Comparison of ENCODE assay signal across 20 cellular contexts in the genomic region with DNA sequence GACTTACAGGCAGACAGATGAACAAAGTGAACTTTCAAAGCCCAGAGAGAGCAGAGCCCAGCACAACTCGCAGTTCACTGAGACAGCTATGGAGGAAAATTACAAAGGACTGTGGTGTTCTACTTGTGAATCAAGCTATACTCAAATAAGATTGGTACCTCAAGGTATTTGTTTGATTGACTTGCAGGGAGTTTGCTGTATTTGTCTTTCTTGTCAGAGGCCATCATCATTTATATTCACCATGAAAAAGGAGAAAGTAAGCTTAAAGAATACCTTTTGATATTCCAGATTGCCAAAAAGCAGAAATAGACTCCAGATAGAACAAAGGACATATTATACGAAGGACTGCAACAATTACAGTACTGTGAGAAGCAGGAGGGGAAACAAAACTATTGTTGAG.
DNase-seq lines count a peak whose midpoint lies in the region; TF ChIP-seq lines count a peak whose summit lies in the region.
"Had no signal": no experiment of that assay in that cellular context is flagged by ENCODE, and none has a peak within 500 bp of the region (broad histone marks: within the 10 kb centered on the region; RNA-seq: fewer than 3 reads in every experiment).

No MANE protein-coding gene starts in this region.

- H3K27ac ChIP-seq in H9 (ENCODE audit: insufficient read length, low read depth, low read length), result no peak overlapping the region
- no peak overlapping the region for H3K27ac ChIP-seq in neuronal stem cell (replicated peaks; ENCODE audit: low read length)
- H3K27ac ChIP-seq: A549 had no signal

- H3K36me3 ChIP-seq in neuronal stem cell (replicated peaks in 1 of 2; ENCODE audit: control insufficient read depth in 2 of 2, insufficient read depth in 2 of 2, low read length in 2 of 2), result no peaks in the 10 kb centered on the region

- H2BK120ac ChIP-seq in H9 (ENCODE audit: low read depth, low read length, poor library complexity, severe bottlenecking) (no peak overlapping the region), neuronal stem cell (ENCODE audit: low read depth, low read length) (no peak overlapping the region)

- H3K9me3 Mint-ChIP-seq in H9, result peaks cover 5% of the 10 kb centered on the region in 2 experiments; a peak in 3 of 5 replicates

- H3K9me3 ChIP-seq in H9 (ENCODE audit: control insufficient read depth, low read depth, low read length) (no peaks in the 10 kb centered on the region), neuronal stem cell (replicated peaks in 1 of 2; ENCODE audit: control insufficient read depth in 2 of 2, insufficient read depth in 1 of 2, low read depth in 1 of 2, low read length in 2 of 2) (no peaks in the 10 kb centered on the region)
- H3K9me3 ChIP-seq: A549 had no signal

- H3K23ac ChIP-seq in H9 (ENCODE audit: insufficient read length, low read depth, low read length) (no peak overlapping the region), neuronal stem cell (ENCODE audit: low read depth, low read length, poor library complexity) (no peak overlapping the region)

- no peak overlapping the region for H3K18ac ChIP-seq in H9 (ENCODE audit: insufficient read length, low read depth, low read length)
- H3K18ac ChIP-seq in neuronal stem cell (ENCODE audit: low read length), result no peak overlapping the region

- H2BK15ac ChIP-seq in H9 (ENCODE audit: low read depth, low read length), result no peak overlapping the region
- H2BK15ac ChIP-seq in neuronal stem cell (ENCODE audit: low read length), result no peak overlapping the region

- no peak overlapping the region for H2BK12ac ChIP-seq in H9 (ENCODE audit: insufficient read length, low read depth, low read length)
- H2BK12ac ChIP-seq in neuronal stem cell (ENCODE audit: low read length), result no peak overlapping the region

- no peaks in the 10 kb centered on the region for H4K20me1 ChIP-seq in H9 (ENCODE audit: control insufficient read depth, insufficient read depth, insufficient read length)

- no peak overlapping the region for H3K27ac Mint-ChIP-seq in H9
- H3K27ac Mint-ChIP-seq: CD4-positive, alpha-beta memory T cell had no signal

- no peaks in the 10 kb centered on the region for H3K27me3 Mint-ChIP-seq in H9 (ENCODE audit: low read depth)
- H3K27me3 Mint-ChIP-seq: CD4-positive, alpha-beta memory T cell had no signal

- H3K14ac ChIP-seq in H9 (ENCODE audit: insufficient read depth, low read length), result no peak overlapping the region
- no peak overlapping the region for H3K14ac ChIP-seq in neuronal stem cell (ENCODE audit: low read length)

- H2AK5ac ChIP-seq in H9 (ENCODE audit: insufficient read length, low read length) (no peak overlapping the region), neuronal stem cell (ENCODE audit: low read depth, low read length) (no peak overlapping the region)

- H3K4me3 ChIP-seq in neuronal stem cell (ENCODE audit: low read length in 2 of 2), result no peak overlapping the region
- H3K4me3 ChIP-seq: A549, GM12878 had no signal

- H3K23me2 ChIP-seq in H9 (ENCODE audit: insufficient read length, low read depth, low read length, poor library complexity, severe bottlenecking), result no peaks in the 10 kb centered on the region

- no peak overlapping the region for H4K5ac ChIP-seq in H9 (ENCODE audit: insufficient read length, low read depth, low read length)

- H2AFZ ChIP-seq in H9 (ENCODE audit: low read length), result peak overlapping the region; percentile 36
- peak overlapping the region; percentile 12 for H2AFZ ChIP-seq in neuronal stem cell (ENCODE audit: low read length)

- peaks cover 14 to 18% of the 10 kb centered on the region in 2 experiments for H3K4me1 Mint-ChIP-seq in H9
- H3K4me1 Mint-ChIP-seq: CD4-positive, alpha-beta memory T cell had no signal

- H4K8ac ChIP-seq in H9 (replicated peaks; ENCODE audit: insufficient read length, low read depth, low read length) (no peak overlapping the region), neuronal stem cell (ENCODE audit: low read depth, low read length) (no peak overlapping the region)

- no peak overlapping the region for H4K91ac ChIP-seq in H9 (ENCODE audit: insufficient read length, low read depth, low read length)
- no peak overlapping the region for H4K91ac ChIP-seq in neuronal stem cell (ENCODE audit: low read depth, low read length, poor library complexity)

- DNase-seq in H9 (no peak), midbrain (lab: John Stamatoyannopoulos, UW) (peak; percentile 16), neuronal stem cell (ENCODE audit: low spot score) (no peak), superior temporal gyrus (ENCODE audit: extremely low spot score) (peak; percentile 16), RKO (ENCODE audit: low spot score) (no peak), iPS-NIHi7 (ENCODE audit: extremely low spot score) (no peak), DMS53 (lab: John Stamatoyannopoulos, UW) (no peak)
- DNase-seq: 8988T; ACHN; AML-193; Calu3; CD4-positive, alpha-beta memory T cell; COR-L47; DMS79; EL; GDM1; GOT3; HCEC 1CT had no signal

- H3K79me1 ChIP-seq in H9 (ENCODE audit: insufficient read depth, low read depth, low read length, poor library complexity, severe bottlenecking) (no peaks in the 10 kb centered on the region), neuronal stem cell (ENCODE audit: low read depth, low read length) (no peaks in the 10 kb centered on the region)

- H3K4me3 Mint-ChIP-seq in H9, result no peak overlapping the region
- H3K4me3 Mint-ChIP-seq: CD4-positive, alpha-beta memory T cell had no signal

- H3K4ac ChIP-seq in H9 (ENCODE audit: low read depth, low read length), result no peak overlapping the region
- H3K4ac ChIP-seq in neuronal stem cell (ENCODE audit: low read length), result no peak overlapping the region

- no peak for TF ChIP-seq CTCF in H9 (conservative IDR thresholded peaks at IDR 0.05)

- WGBS in H9 (ENCODE audit: extremely low coverage, insufficient read length, low lambda C conversion rate), result no CpG with 5 or more reads among the region's 2 CpGs
- WGBS in neuronal stem cell (ENCODE audit: extremely low coverage in 2 of 2, insufficient read length in 2 of 2, insufficient replicate concordance in 1 of 2), 2 donors, result no CpG with 5 or more reads among the region's 2 CpGs

- H3K36me3 Mint-ChIP-seq in H9 (ENCODE audit: insufficient read depth in 1 of 3, low read depth in 3 of 3), result peaks cover 0 to 7% (median 6%) of the 10 kb centered on the region in 3 experiments; a peak in 3 of 7 replicates
- H3K36me3 Mint-ChIP-seq: CD4-positive, alpha-beta memory T cell had no signal

- H3K27me3 ChIP-seq in H9 (ENCODE audit: insufficient read depth, low read length), result no peaks in the 10 kb centered on the region
- H3K27me3 ChIP-seq in neuronal stem cell (ENCODE audit: control insufficient read depth in 3 of 3, insufficient read depth in 3 of 3, low read depth in 1 of 3, low read length in 3 of 3), result no peaks in the 10 kb centered on the region

- no peak overlapping the region for H3K4me2 ChIP-seq in H9 (ENCODE audit: insufficient read depth, insufficient read length, low read length)
- no peak overlapping the region for H3K4me2 ChIP-seq in neuronal stem cell (ENCODE audit: insufficient read depth, low read length, poor library complexity, severe bottlenecking)
- H3K4me2 ChIP-seq: A549 had no signal

- H3K79me2 ChIP-seq in H9 (ENCODE audit: insufficient read depth, low read length), result no peaks in the 10 kb centered on the region

- no peak overlapping the region for H3K9ac ChIP-seq in H9 (ENCODE audit: extremely low read depth, insufficient read length, low read length)
- H3K9ac ChIP-seq in neuronal stem cell (ENCODE audit: low read depth, low read length, poor library complexity), result no peak overlapping the region

- H2BK5ac ChIP-seq in H9 (ENCODE audit: insufficient read length, low read length) (no peak overlapping the region), neuronal stem cell (ENCODE audit: low read length) (no peak overlapping the region)

- no peak overlapping the region for H3T11ph ChIP-seq in H9 (ENCODE audit: low read length)

- no peak overlapping the region for H2BK20ac ChIP-seq in H9 (ENCODE audit: low read depth, low read length, poor library complexity, severe bottlenecking)

- H3K56ac ChIP-seq in H9 (ENCODE audit: insufficient read length, low read depth, low read length), result no peak overlapping the region

- peaks cover 3% of the 10 kb centered on the region; the same call in 1 of the 2 replicates for H3K4me1 ChIP-seq in H9 (ENCODE audit: insufficient read depth, low read length)
- peaks cover 0 to 21% of the 10 kb centered on the region in 2 donors for H3K4me1 ChIP-seq in neuronal stem cell (ENCODE audit: control insufficient read depth in 2 of 2, insufficient read depth in 1 of 2, low read depth in 1 of 2, low read length in 2 of 2)
- H3K4me1 ChIP-seq: A549 had no signal

Comparison
In these comparisons a context has a peak if more than half of its experiments do, and no peak if none do; other contexts are left out.
1. DNase-seq: peak in midbrain (single experiment) and superior temporal gyrus (single experiment); none in H9 (single experiment), neuronal stem cell (single experiment), RKO (single experiment), iPS-NIHi7 (single experiment) and DMS53 (single experiment).